9 cellular contexts compared by ENCODE assay signal in genomic region chr22:37052386-37053309, GRCh38. TPM values are rescaled to one million over a fixed set of nuclear protein-coding genes. Genes with fewer than 3 reads are reported as not detected.
DNase-seq lines count a peak whose midpoint lies in the region; ATAC-seq, FAIRE-seq and TF ChIP-seq lines count a peak whose summit lies in the region.
"Had no signal": no experiment of that assay in that cellular context is flagged by ENCODE, and none has a peak within 500 bp of the region (broad histone marks: within the 10 kb centered on the region; RNA-seq: fewer than 3 reads in every experiment).

No MANE protein-coding gene starts in this region.

- H3K4me1 ChIP-seq in rectal smooth muscle tissue (ENCODE audit: control insufficient read depth, insufficient read depth, low read length) = no peaks in the 10 kb centered on the region

- DNase-seq in G401 (ENCODE audit: low spot score) (peak; percentile 52), fibroblast of pulmonary artery (ENCODE audit: low read depth) (no peak), RKO (ENCODE audit: low spot score) (no peak), A172 (ENCODE audit: low spot score) (no peak), urothelium cell line (ENCODE audit: low spot score) (no peak)
- DNase-seq: NCI-H1417 treated with DMSO at 0.1 percent for 48 hours had no signal

- H3K4me3 ChIP-seq in SU-DHL-6 (ENCODE audit: insufficient read depth, low read length, poor library complexity, severe bottlenecking) (no peak overlapping the region), fibroblast of pulmonary artery (replicated peaks; ENCODE audit: low read depth, low read length) (peak overlapping the region; percentile 60), rectal smooth muscle tissue (ENCODE audit: low read length) (peak overlapping the region; percentile 72)

- no peaks in the 10 kb centered on the region for H3F3A ChIP-seq in SU-DHL-6 (ENCODE audit: insufficient read depth)

- no peak for ATAC-seq in GM18498 (IDR thresholded peaks at IDR 0.05; ENCODE audit: unreplicated experiment)

- in situ Hi-C loops in G401 (cut with HindIII; ENCODE audit: low sequenced_read_pairs) = no loop called here

- no peaks in the 10 kb centered on the region for H4K20me1 ChIP-seq in SU-DHL-6 (ENCODE audit: low read depth, low read length)

- no peak for TF ChIP-seq CTCF in SU-DHL-6 (IDR thresholded peaks at IDR 0.05; ENCODE audit: insufficient read depth, low read length, poor library complexity, severe bottlenecking)
- no peak for TF ChIP-seq CTCF in fibroblast of pulmonary artery (IDR thresholded peaks at IDR 0.05; ENCODE audit: low read length, missing control alignments)

- H2AFZ ChIP-seq in SU-DHL-6 (ENCODE audit: low read depth, low read length, severe bottlenecking) = no peak overlapping the region

- no peaks in the 10 kb centered on the region for H3K27me3 ChIP-seq in SU-DHL-6 (ENCODE audit: low read length)
- no peaks in the 10 kb centered on the region for H3K27me3 ChIP-seq in rectal smooth muscle tissue (ENCODE audit: control insufficient read depth, insufficient read depth, low read length)

- no peaks in the 10 kb centered on the region for H3K9me3 ChIP-seq in SU-DHL-6 (ENCODE audit: insufficient read depth, low read length)

- H3K27ac ChIP-seq in SU-DHL-6 (ENCODE audit: low read depth, low read length) (no peak overlapping the region), rectal smooth muscle tissue (ENCODE audit: low read depth, low read length) (no peak overlapping the region)

- H3K9me2 ChIP-seq in SU-DHL-6 (replicated peaks; ENCODE audit: insufficient read depth, low read length) = no peaks in the 10 kb centered on the region

- H3K79me2 ChIP-seq in SU-DHL-6 (ENCODE audit: insufficient read depth, low read length) = no peaks in the 10 kb centered on the region

- no peak overlapping the region for H3K9ac ChIP-seq in SU-DHL-6 (ENCODE audit: low read length)
- H3K9ac ChIP-seq in rectal smooth muscle tissue (ENCODE audit: low read length) = no peak overlapping the region

- H3K36me3 ChIP-seq in SU-DHL-6 (ENCODE audit: low read length) (no peaks in the 10 kb centered on the region), rectal smooth muscle tissue (ENCODE audit: control insufficient read depth, insufficient read depth, low read length) (peaks cover 5% of the 10 kb centered on the region)

- peak overlapping the region; percentile 68 for H3K4me2 ChIP-seq in SU-DHL-6 (ENCODE audit: low read depth, low read length, poor library complexity, severe bottlenecking)

- no peak for FAIRE-seq in urothelium cell line (lab: Jason Lieb, UNC)

RNA-seq across cellular contexts. Expression of gene KCTD17, which starts 1.1 kb away (rescaled TPM):
- total RNA-seq in G401 (2014; rRNA removed; shearing (Covaris generic)) = 24.9 and 30.0 TPM in 2 replicates
- 20.5 and 21.3 TPM in 2 replicates for total RNA-seq in A172 (2014; rRNA removed; shearing (Covaris generic))

RNA-seq across cellular contexts. Expression of gene MPST, which starts 33.1 kb away (rescaled TPM):
- 177 and 203 TPM in 2 replicates for total RNA-seq in G401 (2014; rRNA removed; shearing (Covaris generic))
- total RNA-seq in A172 (2014; rRNA removed; shearing (Covaris generic)) = 57.0 and 68.4 TPM in 2 replicates

RNA-seq across cellular contexts. Expression of gene TST, which starts 33.4 kb away (rescaled TPM):
- 43.2 and 58.2 TPM in 2 replicates for total RNA-seq in G401 (2014; rRNA removed; shearing (Covaris generic))
- total RNA-seq in A172 (2014; rRNA removed; shearing (Covaris generic)) = 37.3 and 48.1 TPM in 2 replicates

RNA-seq across cellular contexts. Expression of gene TMPRSS6, which starts 56.9 kb away (rescaled TPM):
- total RNA-seq in G401 (2014; rRNA removed; shearing (Covaris generic)) = not detected in 2 replicates
- total RNA-seq in A172 (2014; rRNA removed; shearing (Covaris generic)) = not detected in 2 replicates
